In genomic region chr16:65105173-65105572, GRCh38 we compare ENCODE assay signal across 1 cellular context.
TF ChIP-seq lines count a peak whose summit lies in the region.

No MANE protein-coding gene starts in this region.

TF ChIP-seq in IMR-90, 13 proteins besides CTCF, POLR2A, EP300 and RAD21 (continued from another document):
- TF ChIP-seq FOS (IDR thresholded peaks at IDR 0.05; ENCODE audit: low read depth, low read length) (no peak), RFX5 (IDR thresholded peaks at IDR 0.05; ENCODE audit: low read depth, low read length) (no peak), BHLHE40 (IDR thresholded peaks at IDR 0.05; ENCODE audit: low read depth, low read length) (no peak), MAFK (IDR thresholded peaks at IDR 0.05; ENCODE audit: low read depth, low read length) (no peak), MXI1 (IDR thresholded peaks at IDR 0.05; ENCODE audit: borderline replicate concordance, low read depth, low read length) (no peak)
